In the genomic region with DNA sequence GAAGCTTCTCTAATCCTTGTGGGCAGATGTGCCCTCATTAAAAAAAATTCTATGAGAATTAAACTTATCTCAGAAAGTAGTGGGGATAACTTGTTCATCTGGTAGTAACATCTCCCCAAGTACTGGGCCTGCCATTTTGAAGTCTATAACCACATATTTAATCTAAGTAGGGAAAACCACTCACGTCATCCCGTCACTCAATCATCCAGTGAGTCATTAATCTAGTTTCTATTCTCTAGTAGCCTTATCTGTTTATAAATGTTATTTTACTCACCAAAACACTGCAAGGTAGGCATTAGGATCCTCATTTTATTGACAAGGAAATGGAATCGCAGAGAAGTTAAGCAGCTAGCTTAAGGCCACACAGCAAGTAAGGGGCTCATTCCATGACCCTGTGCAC, we compare ENCODE assay signal across 20 cellular contexts.
DNase-seq lines count a peak whose midpoint lies in the region; ATAC-seq and TF ChIP-seq lines count a peak whose summit lies in the region.
"Had no signal": no experiment of that assay in that cellular context is flagged by ENCODE, and none has a peak within 500 bp of the region (broad histone marks: within the 10 kb centered on the region; RNA-seq: fewer than 3 reads in every experiment).

No MANE protein-coding gene starts in this region.

- H2BK120ac ChIP-seq in mesendoderm (ENCODE audit: low read depth, low read length) = no peak overlapping the region

- no peak for DNase-seq in activated CD4-positive, alpha-beta T cell treated with anti-CD3 and anti-CD28 coated beads for 36 hours
- no peak for DNase-seq in activated CD4-positive, alpha-beta T cell treated with anti-CD3 and anti-CD28 coated beads, Interleukin-2, amount 50 U/mL, for 1 hour
- DNase-seq in mesendoderm (no peak), NCI-H69 (lab: John Stamatoyannopoulos, UW) (no peak), MG63 (no peak)
- DNase-seq: AML-193; Calu3; CD8-positive, alpha-beta T cell; DMS79 treated with DMSO at 0.1 percent for 48 hours; GF-D8; GOT3; H7; HFFc6; IMR-90 had no signal

- no CpG with 5 or more reads among the region's 3 CpGs for WGBS in mesendoderm (ENCODE audit: extremely low coverage, insufficient coverage, low lambda C conversion rate)

- no peaks in the 10 kb centered on the region for H3K27me3 ChIP-seq in OCI-LY3 (ENCODE audit: low read depth, low read length)
- no peaks in the 10 kb centered on the region for H3K27me3 ChIP-seq in mesendoderm (ENCODE audit: insufficient read depth, low read length, poor library complexity)
- no peaks in the 10 kb centered on the region for H3K27me3 ChIP-seq in MG63

- H4K20me1 ChIP-seq in OCI-LY3 (ENCODE audit: insufficient read depth, low read length) = no peaks in the 10 kb centered on the region

- CTCF ChIA-PET in activated CD4-positive, alpha-beta T cell treated with anti-CD3 and anti-CD28 coated beads for 36 hours (lab: Charles Lee) = no interaction called here

- no peak overlapping the region for H2AFZ ChIP-seq in OCI-LY3 (ENCODE audit: low read depth, low read length)

- H3K4me2 ChIP-seq in OCI-LY3 (ENCODE audit: low read length) = peak overlapping the region; percentile 20; the same call in 1 of the 2 replicates
- H3K4me2 ChIP-seq in mesendoderm (ENCODE audit: low read length) = no peak overlapping the region
- H3K4me2 ChIP-seq: A549 had no signal

- H3K9me3 ChIP-seq in OCI-LY3 (ENCODE audit: insufficient read depth, low read length) (no peaks in the 10 kb centered on the region), MG63 (no peaks in the 10 kb centered on the region)
- H3K9me3 ChIP-seq: A549 had no signal

- no peaks in the 10 kb centered on the region for H3K79me2 ChIP-seq in OCI-LY3 (ENCODE audit: low read length)
- no peaks in the 10 kb centered on the region for H3K79me2 ChIP-seq in mesendoderm (ENCODE audit: control insufficient read depth, insufficient read depth, low read length)

- no peak overlapping the region for H3K4ac ChIP-seq in mesendoderm (ENCODE audit: low read depth, low read length)

- no peak for TF ChIP-seq CTCF in OCI-LY3 (IDR thresholded peaks at IDR 0.05; ENCODE audit: low read depth, low read length)

- H3K27ac Mint-ChIP-seq in activated CD4-positive, alpha-beta T cell treated with anti-CD3 and anti-CD28 coated beads for 36 hours = no peak overlapping the region
- no peak overlapping the region for H3K27ac Mint-ChIP-seq in activated T-helper 17 cell treated with anti-CD3 and anti-CD28 coated beads, Interleukin-2, amount 50 U/mL, for 72 hours
- H3K27ac Mint-ChIP-seq: CD14-positive monocyte; CD8-positive, alpha-beta T cell; HFFc6 had no signal

- no peaks in the 10 kb centered on the region for H3K36me3 Mint-ChIP-seq in activated CD4-positive, alpha-beta T cell treated with anti-CD3 and anti-CD28 coated beads for 36 hours (ENCODE audit: low read depth)
- no peaks in the 10 kb centered on the region for H3K36me3 Mint-ChIP-seq in activated T-helper 17 cell treated with anti-CD3 and anti-CD28 coated beads, Interleukin-2, amount 50 U/mL, for 72 hours (ENCODE audit: low read depth)
- H3K36me3 Mint-ChIP-seq: CD14-positive monocyte; CD8-positive, alpha-beta T cell had no signal

- H4K5ac ChIP-seq in mesendoderm (ENCODE audit: low read length) = no peak overlapping the region

- ATAC-seq in activated CD4-positive, alpha-beta T cell treated with anti-CD3 and anti-CD28 coated beads for 36 hours = peak; percentile 47
- peak; percentile 75 for ATAC-seq in activated T-helper 17 cell treated with anti-CD3 and anti-CD28 coated beads, Interleukin-2, amount 50 U/mL, for 72 hours (replicated peaks)
- ATAC-seq: A549; CD8-positive, alpha-beta T cell; HCT116 had no signal

- no peak overlapping the region for H2BK5ac ChIP-seq in mesendoderm (ENCODE audit: low read length)

- no peak overlapping the region for H3K23ac ChIP-seq in mesendoderm (ENCODE audit: low read length)

- H2AK5ac ChIP-seq in mesendoderm (ENCODE audit: low read length) = no peak overlapping the region

- H3K4me1 ChIP-seq in OCI-LY3 (ENCODE audit: low read length) (peaks cover 26% of the 10 kb centered on the region), mesendoderm (ENCODE audit: control insufficient read depth, low read depth, low read length) (peaks cover 2% of the 10 kb centered on the region)
- H3K4me1 ChIP-seq: A549 had no signal

- intact Hi-C loops in activated CD4-positive, alpha-beta T cell treated with anti-CD3 and anti-CD28 coated beads for 36 hours (cut with DNase I, micrococcal nuclease) = no loop called here

- peaks cover 11% of the 10 kb centered on the region for H3K27me3 Mint-ChIP-seq in activated CD4-positive, alpha-beta T cell treated with anti-CD3 and anti-CD28 coated beads for 36 hours
- H3K27me3 Mint-ChIP-seq in activated T-helper 17 cell treated with anti-CD3 and anti-CD28 coated beads, Interleukin-2, amount 50 U/mL, for 72 hours = peaks cover 3% of the 10 kb centered on the region

- no peak overlapping the region for H3K4me3 Mint-ChIP-seq in activated CD4-positive, alpha-beta T cell treated with anti-CD3 and anti-CD28 coated beads for 36 hours
- no peak overlapping the region for H3K4me3 Mint-ChIP-seq in activated T-helper 17 cell treated with anti-CD3 and anti-CD28 coated beads, Interleukin-2, amount 50 U/mL, for 72 hours
- H3K4me3 Mint-ChIP-seq: CD14-positive monocyte; CD8-positive, alpha-beta T cell; HFFc6 had no signal

- no peaks in the 10 kb centered on the region for H3K79me1 ChIP-seq in mesendoderm (ENCODE audit: low read length)

- no peak overlapping the region for H3K56ac ChIP-seq in mesendoderm (ENCODE audit: low read length)

- no peak overlapping the region for H3K9ac ChIP-seq in OCI-LY3 (ENCODE audit: low read length)
- H3K9ac ChIP-seq in mesendoderm (ENCODE audit: low read length) = no peak overlapping the region

- H3K18ac ChIP-seq in mesendoderm (ENCODE audit: low read length) = no peak overlapping the region

- no peak overlapping the region for H2BK15ac ChIP-seq in mesendoderm (replicated peaks; ENCODE audit: low read depth)

- H4K8ac ChIP-seq in mesendoderm (ENCODE audit: low read depth, low read length) = no peak overlapping the region

- H3K4me3 ChIP-seq in OCI-LY3 (ENCODE audit: low read length) = no peak overlapping the region
- H3K4me3 ChIP-seq in mesendoderm (ENCODE audit: low read length) = no peak overlapping the region
- no peak overlapping the region for H3K4me3 ChIP-seq in MG63
- H3K4me3 ChIP-seq: A549 had no signal

- H3K27ac ChIP-seq in OCI-LY3 (ENCODE audit: low read length) (no peak overlapping the region), mesendoderm (ENCODE audit: low read depth, low read length) (no peak overlapping the region)
- H3K27ac ChIP-seq: 22Rv1, A549 had no signal

- POLR2A ChIA-PET in activated CD4-positive, alpha-beta T cell treated with anti-CD3 and anti-CD28 coated beads for 36 hours (lab: Charles Lee) = no interaction called here

- no peaks in the 10 kb centered on the region for H3K4me1 Mint-ChIP-seq in activated CD4-positive, alpha-beta T cell treated with anti-CD3 and anti-CD28 coated beads for 36 hours
- no peaks in the 10 kb centered on the region for H3K4me1 Mint-ChIP-seq in activated T-helper 17 cell treated with anti-CD3 and anti-CD28 coated beads, Interleukin-2, amount 50 U/mL, for 72 hours
- H3K4me1 Mint-ChIP-seq: CD14-positive monocyte had no signal

- H3K36me3 ChIP-seq in OCI-LY3 (replicated peaks; ENCODE audit: low read depth, low read length) (no peaks in the 10 kb centered on the region), mesendoderm (ENCODE audit: control insufficient read depth, insufficient read depth, low read length) (no peaks in the 10 kb centered on the region), MG63 (no peaks in the 10 kb centered on the region)

- H3K9me3 Mint-ChIP-seq in activated CD4-positive, alpha-beta T cell treated with anti-CD3 and anti-CD28 coated beads for 36 hours (ENCODE audit: low read depth) = no peaks in the 10 kb centered on the region
- H3K9me3 Mint-ChIP-seq in activated T-helper 17 cell treated with anti-CD3 and anti-CD28 coated beads, Interleukin-2, amount 50 U/mL, for 72 hours = no peaks in the 10 kb centered on the region
- H3K9me3 Mint-ChIP-seq: CD8-positive, alpha-beta T cell had no signal
